25 cellular contexts compared by ENCODE assay signal in genomic region chr5:55316842-55317241, GRCh38.
"Had no signal": no experiment of that assay in that cellular context is flagged by ENCODE, and none has a peak within 500 bp of the region (broad histone marks: within the 10 kb centered on the region; RNA-seq: fewer than 3 reads in every experiment).

No MANE protein-coding gene starts in this region.

- H3K27ac Mint-ChIP-seq: activated CD4-positive, alpha-beta memory T cell treated with anti-CD3 and anti-CD28 coated beads, Interleukin-2, amount 10 ng/mL, durations not matched to agents 7 days and 5 days; activated CD4-positive, alpha-beta T cell treated with anti-CD3 and anti-CD28 coated beads for 36 hours; activated CD8-positive, alpha-beta memory T cell treated with anti-CD3 and anti-CD28 coated beads, Interleukin-2, amount 10 ng/mL, durations not matched to agents 7 days and 5 days; activated naive CD8-positive, alpha-beta T cell treated with anti-CD3 and anti-CD28 coated beads, Interleukin-2, amount 10 ng/mL, durations not matched to agents 7 days and 5 days; T-cell had no signal

- ATAC-seq: activated CD4-positive, alpha-beta T cell treated with anti-CD3 and anti-CD28 coated beads for 36 hours; activated CD8-positive, alpha-beta memory T cell treated with anti-CD3 and anti-CD28 coated beads, Interleukin-2, amount 10 ng/mL, durations not matched to agents 7 days and 5 days; HepG2; T-cell had no signal

- DNase-seq: activated CD4-positive, alpha-beta memory T cell treated with anti-CD3 and anti-CD28 coated beads, Interleukin-2, amount 10 ng/mL, durations not matched to agents 7 days and 5 days; activated CD4-positive, alpha-beta T cell treated with anti-CD3 and anti-CD28 coated beads for 36 hours; activated CD4-positive, alpha-beta T cell treated with anti-CD3 and anti-CD28 coated beads, Interleukin-2, amount 50 U/mL, for 1 hour; activated CD8-positive, alpha-beta memory T cell treated with anti-CD3 and anti-CD28 coated beads, Interleukin-2, amount 10 ng/mL, durations not matched to agents 7 days and 5 days; activated gamma-delta T cell treated with Interleukin-2 at 50 U/mL for 16 hours; activated naive CD4-positive, alpha-beta T cell treated with anti-CD3 and anti-CD28 coated beads, Interleukin-2, amount 50 U/mL, for 16 hours; activated naive CD8-positive, alpha-beta T cell treated with anti-CD3 and anti-CD28 coated beads, Interleukin-2, amount 10 ng/mL, durations not matched to agents 7 days and 5 days; activated T-cell treated with anti-CD3 and anti-CD28 coated beads, Interleukin-2, amount 50 U/mL, for 24 hours; adrenal gland; aorta; caudate nucleus; MG63; NCI-H1092; NCI-H1417; NCI-H1930; NCI-H2107; NCI-H2171 treated with DMSO at 0.1 percent for 48 hours; NCI-H345; NCI-H510A; NCI-H69; NK-92 treated with Interleukin-12 subunit alpha and Interleukin-12 subunit beta, amount 100 ng/mL, for 24 hours; SHP77 treated with DMSO at 0.1 percent for 48 hours; T-cell; WERI-Rb-1 had no signal

- H3K27me3 Mint-ChIP-seq: activated CD4-positive, alpha-beta memory T cell treated with anti-CD3 and anti-CD28 coated beads, Interleukin-2, amount 10 ng/mL, durations not matched to agents 7 days and 5 days; activated CD4-positive, alpha-beta T cell treated with anti-CD3 and anti-CD28 coated beads for 36 hours; activated CD8-positive, alpha-beta memory T cell treated with anti-CD3 and anti-CD28 coated beads, Interleukin-2, amount 10 ng/mL, durations not matched to agents 7 days and 5 days; activated naive CD8-positive, alpha-beta T cell treated with anti-CD3 and anti-CD28 coated beads, Interleukin-2, amount 10 ng/mL, durations not matched to agents 7 days and 5 days; activated T-cell treated with anti-CD3 and anti-CD28 coated beads, Interleukin-2, amount 50 U/mL, for 24 hours; T-cell had no signal

- H3K9me3 Mint-ChIP-seq: T-cell had no signal

- H3K4me3 Mint-ChIP-seq: activated CD4-positive, alpha-beta memory T cell treated with anti-CD3 and anti-CD28 coated beads, Interleukin-2, amount 10 ng/mL, durations not matched to agents 7 days and 5 days; activated CD4-positive, alpha-beta T cell treated with anti-CD3 and anti-CD28 coated beads for 36 hours; activated CD8-positive, alpha-beta memory T cell treated with anti-CD3 and anti-CD28 coated beads, Interleukin-2, amount 10 ng/mL, durations not matched to agents 7 days and 5 days; activated naive CD8-positive, alpha-beta T cell treated with anti-CD3 and anti-CD28 coated beads, Interleukin-2, amount 10 ng/mL, durations not matched to agents 7 days and 5 days; activated T-cell treated with anti-CD3 and anti-CD28 coated beads, Interleukin-2, amount 50 U/mL, for 24 hours; T-cell had no signal
